Comparison of ENCODE assay signal across 8 cellular contexts in genomic region chr12:81758421-81759214, GRCh38. TPM values are rescaled to one million over a fixed set of nuclear protein-coding genes. Genes with fewer than 3 reads are reported as not detected.
A peak's percentile ranks its signal among the peaks of the same experiment; 100 is the strongest.
DNase-seq lines count a peak whose midpoint lies in the region; ATAC-seq lines count a peak whose summit lies in the region.

No MANE protein-coding gene starts in this region.

- H3K27me3 Mint-ChIP-seq in natural killer cell treated with Interleukin-12 subunit alpha and Interleukin-12 subunit beta and Interleukin-15 and Interleukin-18, amount 100 ng/mL, for 72 hours: peaks cover 18 to 30% of the 10 kb centered on the region in 2 donors

- no peak overlapping the region for H3K27ac Mint-ChIP-seq in natural killer cell treated with Interleukin-12 subunit alpha and Interleukin-12 subunit beta and Interleukin-15 and Interleukin-18, amount 100 ng/mL, for 72 hours

- peaks cover 4% of the 10 kb centered on the region for H3K4me1 ChIP-seq in HUES6 (ENCODE audit: control insufficient read depth, insufficient read depth, low read length)

- DNase-seq in Ammon's horn (ENCODE audit: low spot score) (peak; percentile 64), fibroblast of the conjunctiva (ENCODE audit: low read depth) (peak; percentile 3), NCI-H526 treated with DMSO at 0.1 percent for 48 hours (lab: John Stamatoyannopoulos, UW) (no peak)
- DNase-seq in activated CD4-positive, alpha-beta T cell treated with anti-CD3 and anti-CD28 coated beads, Interleukin-2, amount 50 U/mL, for 48 hours: peak; percentile 13 to 16
- DNase-seq in natural killer cell treated with Interleukin-12 subunit alpha and Interleukin-12 subunit beta and Interleukin-15 and Interleukin-18, amount 100 ng/mL, for 72 hours (ENCODE audit: low spot score): no peak

- peak overlapping the region; percentile 66 for H3K4me3 Mint-ChIP-seq in natural killer cell treated with Interleukin-12 subunit alpha and Interleukin-12 subunit beta and Interleukin-15 and Interleukin-18, amount 100 ng/mL, for 72 hours

- no peaks in the 10 kb centered on the region for H3K9me3 ChIP-seq in HUES6 (ENCODE audit: control insufficient read depth, insufficient read depth, low read depth, low read length)

- no peak for ATAC-seq in natural killer cell treated with Interleukin-12 subunit alpha and Interleukin-12 subunit beta and Interleukin-15 and Interleukin-18, amount 100 ng/mL, for 72 hours
- ATAC-seq in HG03280 (IDR thresholded peaks at IDR 0.05; ENCODE audit: unreplicated experiment) (no peak), GM21390 (IDR thresholded peaks at IDR 0.05; ENCODE audit: unreplicated experiment) (no peak)

- H3K27me3 ChIP-seq in HUES6 (ENCODE audit: control insufficient read depth, insufficient read depth, low read length): peaks cover 53% of the 10 kb centered on the region

- no peaks in the 10 kb centered on the region for H3K9me3 Mint-ChIP-seq in natural killer cell treated with Interleukin-12 subunit alpha and Interleukin-12 subunit beta and Interleukin-15 and Interleukin-18, amount 100 ng/mL, for 72 hours

- peaks cover 9 to 14% of the 10 kb centered on the region in 2 donors for H3K4me1 Mint-ChIP-seq in natural killer cell treated with Interleukin-12 subunit alpha and Interleukin-12 subunit beta and Interleukin-15 and Interleukin-18, amount 100 ng/mL, for 72 hours (ENCODE audit: low read depth in 2 of 2)

- no peak overlapping the region for H3K9ac ChIP-seq in HUES6 (ENCODE audit: low read length)

- no peaks in the 10 kb centered on the region for H3K36me3 ChIP-seq in HUES6 (ENCODE audit: control insufficient read depth, insufficient read depth, low read length)

- peak overlapping the region; percentile 75 for H3K4me3 ChIP-seq in HUES6 (ENCODE audit: low read depth, low read length)

- H3K36me3 Mint-ChIP-seq in natural killer cell treated with Interleukin-12 subunit alpha and Interleukin-12 subunit beta and Interleukin-15 and Interleukin-18, amount 100 ng/mL, for 72 hours: no peaks in the 10 kb centered on the region

- H3K27ac ChIP-seq in HUES6 (ENCODE audit: low read depth, low read length): no peak overlapping the region

RNA-seq across cellular contexts. Expression of gene PPFIA2, which starts 0.5 kb away (rescaled TPM):
- not detected for total RNA-seq in natural killer cell treated with Interleukin-12 subunit alpha and Interleukin-12 subunit beta and Interleukin-15 and Interleukin-18, amount 100 ng/mL, for 72 hours

Comparison
In these comparisons a context has a peak if more than half of its experiments do, and no peak if none do; other contexts are left out.
1. DNase-seq: peak in Ammon's horn (single experiment), activated CD4-positive, alpha-beta T cell treated with anti-CD3 and anti-CD28 coated beads, Interleukin-2, amount 50 U/mL, for 48 hours (2 of 2) and fibroblast of the conjunctiva (single experiment); none in natural killer cell treated with Interleukin-12 subunit alpha and Interleukin-12 subunit beta and Interleukin-15 and Interleukin-18, amount 100 ng/mL, for 72 hours (single experiment) and NCI-H526 treated with DMSO at 0.1 percent for 48 hours (single experiment).